Comparison of ENCODE assay signal across 1 cellular context in the genomic region with DNA sequence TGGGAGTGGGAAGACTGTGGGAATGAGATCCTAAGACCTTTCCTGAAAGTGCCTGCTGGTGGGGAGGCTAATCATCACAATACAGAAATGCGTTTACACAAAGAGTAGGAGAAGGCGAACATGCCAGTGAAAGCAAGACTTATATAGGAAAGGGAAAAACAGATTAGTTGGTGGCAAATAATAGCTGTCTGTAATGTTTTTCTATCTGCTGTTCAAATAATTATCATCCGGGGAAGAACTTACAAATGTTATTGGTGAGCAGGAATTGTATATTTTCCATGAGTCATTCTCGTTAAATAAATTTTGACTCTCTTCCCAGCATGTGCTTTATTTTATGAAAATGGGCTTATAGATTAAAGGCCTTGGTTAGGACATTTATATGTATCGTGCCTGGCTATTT.
TF ChIP-seq lines count a peak whose summit lies in the region.

No MANE protein-coding gene starts in this region.

TF ChIP-seq in HEK293, 187 proteins besides CTCF, POLR2A, EP300 and RAD21 (continued from another document):
- TF ChIP-seq ZEB2 (tag by site-specific recombination; IDR thresholded peaks at IDR 0.05) (peak; percentile 42; the same call in 1 of the 2 replicates), ZNF76 (tag by site-specific recombination; IDR thresholded peaks at IDR 0.05; ENCODE audit: borderline replicate concordance, low read depth) (no peak), ZNF274 (IDR thresholded peaks at IDR 0.05; ENCODE audit: low read length) (no peak), ZNF274 (tag by site-specific recombination; IDR thresholded peaks at IDR 0.05; ENCODE audit: borderline replicate concordance) (no peak), ZFP3 (tag by site-specific recombination; IDR thresholded peaks at IDR 0.05; ENCODE audit: low read depth) (no peak), ZNF16 (tag by site-specific recombination; IDR thresholded peaks at IDR 0.05; ENCODE audit: low read depth) (no peak), ZXDB (tag by site-specific recombination; IDR thresholded peaks at IDR 0.05) (no peak), GLIS2 (tag by site-specific recombination; IDR thresholded peaks at IDR 0.05) (no peak), ZNF138 (tag by site-specific recombination; IDR thresholded peaks at IDR 0.05; ENCODE audit: borderline replicate concordance) (no peak), ZSCAN30 (tag by site-specific recombination; IDR thresholded peaks at IDR 0.05) (no peak), KLF10 (tag by site-specific recombination; IDR thresholded peaks at IDR 0.05) (no peak), ZNF23 (tag by site-specific recombination; IDR thresholded peaks at IDR 0.05; ENCODE audit: borderline replicate concordance) (no peak), ZNF596 (tag by site-specific recombination; IDR thresholded peaks at IDR 0.05) (no peak), ZNF140 (tag by site-specific recombination; IDR thresholded peaks at IDR 0.05) (no peak), ZNF558 (tag by site-specific recombination; IDR thresholded peaks at IDR 0.05) (no peak), ZNF777 (tag by site-specific recombination; IDR thresholded peaks at IDR 0.05; ENCODE audit: borderline replicate concordance) (no peak), ZFP69B (tag by site-specific recombination; IDR thresholded peaks at IDR 0.05) (no peak), ZNF404 (tag by site-specific recombination; IDR thresholded peaks at IDR 0.05) (no peak), YY1 (tag by site-specific recombination; IDR thresholded peaks at IDR 0.05) (no peak), ZNF157 (tag by site-specific recombination; IDR thresholded peaks at IDR 0.05) (no peak), ZNF768 (tag by site-specific recombination; IDR thresholded peaks at IDR 0.05) (no peak), YY2 (tag by site-specific recombination; IDR thresholded peaks at IDR 0.05) (no peak), ZNF747 (tag by site-specific recombination; IDR thresholded peaks at IDR 0.05) (no peak), ZNF114 (tag by site-specific recombination; IDR thresholded peaks at IDR 0.05) (no peak), ZBTB1 (tag by site-specific recombination; IDR thresholded peaks at IDR 0.05) (no peak), ZNF560 (tag by site-specific recombination; IDR thresholded peaks at IDR 0.05; ENCODE audit: borderline replicate concordance) (no peak), ZNF555 (tag by site-specific recombination; conservative IDR thresholded peaks at IDR 0.05) (no peak), KLF8 (tag by site-specific recombination; IDR thresholded peaks at IDR 0.05) (no peak), ZNF426 (tag by site-specific recombination; IDR thresholded peaks at IDR 0.05) (no peak), REPIN1 (tag by site-specific recombination; IDR thresholded peaks at IDR 0.05; ENCODE audit: low read depth) (no peak), EGR2 (tag by site-specific recombination; IDR thresholded peaks at IDR 0.05; ENCODE audit: low read depth) (peak; percentile 27; the same call in 1 of the 2 replicates), SP3 (tag by site-specific recombination; IDR thresholded peaks at IDR 0.05) (no peak), ZNF629 (tag by site-specific recombination; IDR thresholded peaks at IDR 0.05) (no peak), ZNF221 (tag by site-specific recombination; IDR thresholded peaks at IDR 0.05; ENCODE audit: borderline replicate concordance) (no peak), ZIC2 (tag by site-specific recombination; IDR thresholded peaks at IDR 0.05) (no peak), KLF7 (tag by site-specific recombination; IDR thresholded peaks at IDR 0.05; ENCODE audit: borderline replicate concordance) (no peak), SETDB1 (IDR thresholded peaks at IDR 0.05; ENCODE audit: insufficient read length, low read length) (no peak), ZNF133 (tag by site-specific recombination; IDR thresholded peaks at IDR 0.05) (no peak), ZNF24 (tag by site-specific recombination; IDR thresholded peaks at IDR 0.05) (no peak), ZNF701 (tag by site-specific recombination; IDR thresholded peaks at IDR 0.05) (no peak), ZNF335 (tag by site-specific recombination; conservative IDR thresholded peaks at IDR 0.05) (0 out of 2 replicates have a peak, but pooled peaks have one; percentile 23), ZNF837 (tag by site-specific recombination; IDR thresholded peaks at IDR 0.05) (no peak), ZNF202 (tag by site-specific recombination; IDR thresholded peaks at IDR 0.05; ENCODE audit: borderline replicate concordance) (no peak)
- TF ChIP-seq, protein P1, sequence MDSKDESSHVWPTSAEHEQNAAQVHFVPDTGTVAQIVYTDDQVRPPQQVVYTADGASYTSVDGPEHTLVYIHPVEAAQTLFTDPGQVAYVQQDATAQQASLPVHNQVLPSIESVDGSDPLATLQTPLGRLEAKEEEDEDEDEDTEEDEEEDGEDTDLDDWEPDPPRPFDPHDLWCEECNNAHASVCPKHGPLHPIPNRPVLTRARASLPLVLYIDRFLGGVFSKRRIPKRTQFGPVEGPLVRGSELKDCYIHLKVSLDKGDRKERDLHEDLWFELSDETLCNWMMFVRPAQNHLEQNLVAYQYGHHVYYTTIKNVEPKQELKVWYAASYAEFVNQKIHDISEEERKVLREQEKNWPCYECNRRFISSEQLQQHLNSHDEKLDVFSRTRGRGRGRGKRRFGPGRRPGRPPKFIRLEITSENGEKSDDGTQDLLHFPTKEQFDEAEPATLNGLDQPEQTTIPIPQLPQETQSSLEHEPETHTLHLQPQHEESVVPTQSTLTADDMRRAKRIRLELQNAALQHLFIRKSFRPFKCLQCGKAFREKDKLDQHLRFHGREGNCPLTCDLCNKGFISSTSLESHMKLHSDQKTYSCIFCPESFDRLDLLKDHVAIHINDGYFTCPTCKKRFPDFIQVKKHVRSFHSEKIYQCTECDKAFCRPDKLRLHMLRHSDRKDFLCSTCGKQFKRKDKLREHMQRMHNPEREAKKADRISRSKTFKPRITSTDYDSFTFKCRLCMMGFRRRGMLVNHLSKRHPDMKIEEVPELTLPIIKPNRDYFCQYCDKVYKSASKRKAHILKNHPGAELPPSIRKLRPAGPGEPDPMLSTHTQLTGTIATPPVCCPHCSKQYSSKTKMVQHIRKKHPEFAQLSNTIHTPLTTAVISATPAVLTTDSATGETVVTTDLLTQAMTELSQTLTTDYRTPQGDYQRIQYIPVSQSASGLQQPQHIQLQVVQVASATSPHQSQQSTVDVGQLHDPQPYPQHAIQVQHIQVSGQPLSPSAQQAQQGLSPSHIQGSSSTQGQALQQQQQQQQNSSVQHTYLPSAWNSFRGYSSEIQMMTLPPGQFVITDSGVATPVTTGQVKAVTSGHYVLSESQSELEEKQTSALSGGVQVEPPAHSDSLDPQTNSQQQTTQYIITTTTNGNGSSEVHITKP (tag by site-specific recombination; IDR thresholded peaks at IDR 0.05) = no peak
- TF ChIP-seq, protein P2, sequence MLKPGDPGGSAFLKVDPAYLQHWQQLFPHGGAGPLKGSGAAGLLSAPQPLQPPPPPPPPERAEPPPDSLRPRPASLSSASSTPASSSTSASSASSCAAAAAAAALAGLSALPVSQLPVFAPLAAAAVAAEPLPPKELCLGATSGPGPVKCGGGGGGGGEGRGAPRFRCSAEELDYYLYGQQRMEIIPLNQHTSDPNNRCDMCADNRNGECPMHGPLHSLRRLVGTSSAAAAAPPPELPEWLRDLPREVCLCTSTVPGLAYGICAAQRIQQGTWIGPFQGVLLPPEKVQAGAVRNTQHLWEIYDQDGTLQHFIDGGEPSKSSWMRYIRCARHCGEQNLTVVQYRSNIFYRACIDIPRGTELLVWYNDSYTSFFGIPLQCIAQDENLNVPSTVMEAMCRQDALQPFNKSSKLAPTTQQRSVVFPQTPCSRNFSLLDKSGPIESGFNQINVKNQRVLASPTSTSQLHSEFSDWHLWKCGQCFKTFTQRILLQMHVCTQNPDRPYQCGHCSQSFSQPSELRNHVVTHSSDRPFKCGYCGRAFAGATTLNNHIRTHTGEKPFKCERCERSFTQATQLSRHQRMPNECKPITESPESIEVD (tag by site-specific recombination; IDR thresholded peaks at IDR 0.05) = peak; percentile 81
- TF ChIP-seq, protein P3, sequence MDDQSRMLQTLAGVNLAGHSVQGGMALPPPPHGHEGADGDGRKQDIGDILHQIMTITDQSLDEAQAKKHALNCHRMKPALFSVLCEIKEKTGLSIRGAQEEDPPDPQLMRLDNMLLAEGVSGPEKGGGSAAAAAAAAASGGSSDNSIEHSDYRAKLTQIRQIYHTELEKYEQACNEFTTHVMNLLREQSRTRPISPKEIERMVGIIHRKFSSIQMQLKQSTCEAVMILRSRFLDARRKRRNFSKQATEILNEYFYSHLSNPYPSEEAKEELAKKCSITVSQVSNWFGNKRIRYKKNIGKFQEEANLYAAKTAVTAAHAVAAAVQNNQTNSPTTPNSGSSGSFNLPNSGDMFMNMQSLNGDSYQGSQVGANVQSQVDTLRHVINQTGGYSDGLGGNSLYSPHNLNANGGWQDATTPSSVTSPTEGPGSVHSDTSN (CRISPR knock-in tag; IDR thresholded peaks at IDR 0.05) = no peak
- TF ChIP-seq, protein P4, sequence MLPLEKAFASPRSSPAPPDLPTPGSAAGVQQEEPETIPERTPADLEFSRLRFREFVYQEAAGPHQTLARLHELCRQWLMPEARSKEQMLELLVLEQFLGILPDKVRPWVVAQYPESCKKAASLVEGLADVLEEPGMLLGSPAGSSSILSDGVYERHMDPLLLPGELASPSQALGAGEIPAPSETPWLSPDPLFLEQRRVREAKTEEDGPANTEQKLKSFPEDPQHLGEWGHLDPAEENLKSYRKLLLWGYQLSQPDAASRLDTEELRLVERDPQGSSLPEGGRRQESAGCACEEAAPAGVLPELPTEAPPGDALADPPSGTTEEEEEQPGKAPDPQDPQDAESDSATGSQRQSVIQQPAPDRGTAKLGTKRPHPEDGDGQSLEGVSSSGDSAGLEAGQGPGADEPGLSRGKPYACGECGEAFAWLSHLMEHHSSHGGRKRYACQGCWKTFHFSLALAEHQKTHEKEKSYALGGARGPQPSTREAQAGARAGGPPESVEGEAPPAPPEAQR (tag by site-specific recombination; IDR thresholded peaks at IDR 0.05) = no peak
- TF ChIP-seq, protein P5, sequence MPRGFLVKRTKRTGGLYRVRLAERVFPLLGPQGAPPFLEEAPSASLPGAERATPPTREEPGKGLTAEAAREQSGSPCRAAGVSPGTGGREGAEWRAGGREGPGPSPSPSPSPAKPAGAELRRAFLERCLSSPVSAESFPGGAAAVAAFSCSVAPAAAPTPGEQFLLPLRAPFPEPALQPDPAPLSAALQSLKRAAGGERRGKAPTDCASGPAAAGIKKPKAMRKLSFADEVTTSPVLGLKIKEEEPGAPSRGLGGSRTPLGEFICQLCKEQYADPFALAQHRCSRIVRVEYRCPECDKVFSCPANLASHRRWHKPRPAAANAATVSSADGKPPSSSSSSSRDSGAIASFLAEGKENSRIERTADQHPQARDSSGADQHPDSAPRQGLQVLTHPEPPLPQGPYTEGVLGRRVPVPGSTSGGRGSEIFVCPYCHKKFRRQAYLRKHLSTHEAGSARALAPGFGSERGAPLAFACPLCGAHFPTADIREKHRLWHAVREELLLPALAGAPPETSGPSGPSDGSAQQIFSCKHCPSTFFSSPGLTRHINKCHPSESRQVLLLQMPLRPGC (tag by site-specific recombination; IDR thresholded peaks at IDR 0.05) = no peak
- TF ChIP-seq, protein P6, sequence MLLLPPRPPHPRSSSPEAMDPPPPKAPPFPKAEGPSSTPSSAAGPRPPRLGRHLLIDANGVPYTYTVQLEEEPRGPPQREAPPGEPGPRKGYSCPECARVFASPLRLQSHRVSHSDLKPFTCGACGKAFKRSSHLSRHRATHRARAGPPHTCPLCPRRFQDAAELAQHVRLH (tag by site-specific recombination; IDR thresholded peaks at IDR 0.05) = no peak
- TF ChIP-seq, protein P7, sequence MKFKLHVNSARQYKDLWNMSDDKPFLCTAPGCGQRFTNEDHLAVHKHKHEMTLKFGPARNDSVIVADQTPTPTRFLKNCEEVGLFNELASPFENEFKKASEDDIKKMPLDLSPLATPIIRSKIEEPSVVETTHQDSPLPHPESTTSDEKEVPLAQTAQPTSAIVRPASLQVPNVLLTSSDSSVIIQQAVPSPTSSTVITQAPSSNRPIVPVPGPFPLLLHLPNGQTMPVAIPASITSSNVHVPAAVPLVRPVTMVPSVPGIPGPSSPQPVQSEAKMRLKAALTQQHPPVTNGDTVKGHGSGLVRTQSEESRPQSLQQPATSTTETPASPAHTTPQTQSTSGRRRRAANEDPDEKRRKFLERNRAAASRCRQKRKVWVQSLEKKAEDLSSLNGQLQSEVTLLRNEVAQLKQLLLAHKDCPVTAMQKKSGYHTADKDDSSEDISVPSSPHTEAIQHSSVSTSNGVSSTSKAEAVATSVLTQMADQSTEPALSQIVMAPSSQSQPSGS (tag by site-specific recombination; IDR thresholded peaks at IDR 0.05; ENCODE audit: low read depth) = no peak
- TF ChIP-seq, protein P8, sequence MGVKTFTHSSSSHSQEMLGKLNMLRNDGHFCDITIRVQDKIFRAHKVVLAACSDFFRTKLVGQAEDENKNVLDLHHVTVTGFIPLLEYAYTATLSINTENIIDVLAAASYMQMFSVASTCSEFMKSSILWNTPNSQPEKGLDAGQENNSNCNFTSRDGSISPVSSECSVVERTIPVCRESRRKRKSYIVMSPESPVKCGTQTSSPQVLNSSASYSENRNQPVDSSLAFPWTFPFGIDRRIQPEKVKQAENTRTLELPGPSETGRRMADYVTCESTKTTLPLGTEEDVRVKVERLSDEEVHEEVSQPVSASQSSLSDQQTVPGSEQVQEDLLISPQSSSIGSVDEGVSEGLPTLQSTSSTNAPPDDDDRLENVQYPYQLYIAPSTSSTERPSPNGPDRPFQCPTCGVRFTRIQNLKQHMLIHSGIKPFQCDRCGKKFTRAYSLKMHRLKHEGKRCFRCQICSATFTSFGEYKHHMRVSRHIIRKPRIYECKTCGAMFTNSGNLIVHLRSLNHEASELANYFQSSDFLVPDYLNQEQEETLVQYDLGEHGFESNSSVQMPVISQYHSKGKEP (tag by site-specific recombination; IDR thresholded peaks at IDR 0.05) = no peak
